Comparison of ENCODE assay signal across 8 cellular contexts in the genomic region with DNA sequence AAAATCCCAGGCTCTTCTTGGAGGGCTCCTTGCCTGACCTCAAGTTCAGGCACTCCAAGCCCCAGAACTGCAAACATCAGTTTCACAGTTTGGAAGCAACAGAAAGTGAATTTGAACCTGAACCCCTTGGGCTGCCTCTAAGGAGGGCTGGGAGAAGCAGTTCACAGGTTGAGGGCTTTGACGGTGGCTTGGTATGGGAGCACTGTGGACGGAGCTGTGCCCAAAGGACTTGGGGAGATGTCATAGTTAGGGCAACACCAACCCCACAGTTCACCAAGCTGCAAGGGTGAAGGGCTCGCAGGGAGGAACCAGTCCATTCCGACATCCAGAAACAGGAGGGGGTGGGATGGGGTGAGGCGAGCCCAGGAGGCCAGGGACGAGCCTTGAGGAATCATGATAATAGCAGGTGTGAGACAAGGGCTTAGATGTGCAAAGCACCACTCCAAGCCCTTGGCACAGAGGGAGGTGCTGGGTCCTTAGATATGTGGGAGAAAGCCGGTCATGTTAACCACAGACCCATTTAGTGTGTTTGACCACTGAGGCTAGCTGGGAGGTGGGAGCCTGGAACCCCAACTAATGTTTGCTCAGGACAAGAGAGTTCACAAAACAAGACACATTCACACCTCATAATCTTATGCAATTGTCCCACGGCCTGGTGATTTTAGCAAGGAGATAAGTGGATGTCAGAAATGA. TPM values are rescaled to one million over a fixed set of nuclear protein-coding genes. Genes with fewer than 3 reads are reported as not detected.
DNase-seq lines count a peak whose midpoint lies in the region; ATAC-seq and TF ChIP-seq lines count a peak whose summit lies in the region.

No MANE protein-coding gene starts in this region.

- H3K9me3 Mint-ChIP-seq in HFFc6 (peaks cover 9% of the 10 kb centered on the region; the same call in 1 of the 2 replicates), nephron (peaks cover 1% of the 10 kb centered on the region)

- H3K27ac Mint-ChIP-seq in HFFc6 (peak overlapping the region; percentile 99), nephron (no peak overlapping the region)

- CTCF ChIA-PET in BJ (lab: Yijun Ruan, JAX) = no interaction called here

- peak overlapping the region; percentile 99 for H3K4me3 Mint-ChIP-seq in HFFc6
- H3K4me3 Mint-ChIP-seq in nephron = peak overlapping the region in 2 of 3 experiments; percentile 47 to 70

- no peaks in the 10 kb centered on the region for H3K27me3 ChIP-seq in BJ (ENCODE audit: control insufficient read depth, insufficient read depth, low read length)

- no peak for ATAC-seq in HG02763 (IDR thresholded peaks at IDR 0.05; ENCODE audit: unreplicated experiment)
- ATAC-seq in GM19463 (IDR thresholded peaks at IDR 0.05; ENCODE audit: unreplicated experiment) = no peak

- peaks cover 14% of the 10 kb centered on the region for H3K27me3 Mint-ChIP-seq in HFFc6 (ENCODE audit: insufficient read depth)
- peaks cover 11% of the 10 kb centered on the region for H3K27me3 Mint-ChIP-seq in nephron (ENCODE audit: low read depth)

- H3K36me3 Mint-ChIP-seq in HFFc6 (ENCODE audit: low read depth) = peaks cover 32% of the 10 kb centered on the region
- H3K36me3 Mint-ChIP-seq in nephron (ENCODE audit: low read depth) = no peaks in the 10 kb centered on the region

- H3K36me3 ChIP-seq in BJ (ENCODE audit: control insufficient read depth, insufficient read depth, low read length) = peaks cover 24% of the 10 kb centered on the region

- POLR2A ChIA-PET in BJ (lab: Charles Lee) = no interaction called here

- DNase-seq in BJ (ENCODE audit: low read depth) (no peak), HFFc6 (no peak), choroid plexus epithelial cell (ENCODE audit: low read depth) (peak; percentile 48), NCI-H69 (lab: John Stamatoyannopoulos, UW) (no peak)
- no peak for DNase-seq in activated CD4-positive, CD25-positive, alpha-beta regulatory T cell (lab: John Stamatoyannopoulos, UW)

- H3K4me1 Mint-ChIP-seq in HFFc6 (ENCODE audit: low read depth) (peaks cover 32% of the 10 kb centered on the region), nephron (peaks cover 14% of the 10 kb centered on the region)

- H3K4me3 ChIP-seq in BJ (ENCODE audit: low read depth, low read length) (peak overlapping the region; percentile 62), choroid plexus epithelial cell (ENCODE audit: low read depth, low read length) (peak overlapping the region; percentile 96)

- TF ChIP-seq CTCF in BJ (IDR thresholded peaks at IDR 0.05; ENCODE audit: insufficient read depth, low read depth, low read length) (no peak), HFFc6 (IDR thresholded peaks at IDR 0.05) (no peak), choroid plexus epithelial cell (conservative IDR thresholded peaks at IDR 0.05; ENCODE audit: low read depth, low read length) (no peak), nephron (IDR thresholded peaks at IDR 0.05; ENCODE audit: unreplicated experiment in 3 of 3) (no peak)

RNA-seq across cellular contexts. Expression of gene CEBPB, which starts 4.3 kb away (rescaled TPM):
- polyA plus RNA-seq in BJ (2011; rRNA removed) = 23.3 and 24.6 TPM in 2 replicates
- 7.7 and 10.9 TPM in 2 replicates for polyA minus RNA-seq in BJ (2011; rRNA and poly(A)+ RNA removed)
- total RNA-seq in HFFc6 (2021; fragmentation: NEBNext Ultra II Directional; extraction: Animal tissue kit (Norgen Biotek cat#: 25700)) = 10 to 100 TPM; 57.9 to 62.8 (median 59.8) TPM

RNA-seq across cellular contexts. Expression of gene PEDS1, which starts 41.5 kb away (rescaled TPM):
- polyA plus RNA-seq in BJ (2011; rRNA removed) = 26.1 and 52.3 TPM in 2 replicates
- 54.5 and 98.1 TPM in 2 replicates for polyA minus RNA-seq in BJ (2011; rRNA and poly(A)+ RNA removed)
- total RNA-seq in HFFc6 (2021; fragmentation: NEBNext Ultra II Directional; extraction: Animal tissue kit (Norgen Biotek cat#: 25700)) = 10 to 100 TPM; 25.8 to 29.8 (median 27.8) TPM
